ENCODE assay signal across 1 cellular context in the genomic region with DNA sequence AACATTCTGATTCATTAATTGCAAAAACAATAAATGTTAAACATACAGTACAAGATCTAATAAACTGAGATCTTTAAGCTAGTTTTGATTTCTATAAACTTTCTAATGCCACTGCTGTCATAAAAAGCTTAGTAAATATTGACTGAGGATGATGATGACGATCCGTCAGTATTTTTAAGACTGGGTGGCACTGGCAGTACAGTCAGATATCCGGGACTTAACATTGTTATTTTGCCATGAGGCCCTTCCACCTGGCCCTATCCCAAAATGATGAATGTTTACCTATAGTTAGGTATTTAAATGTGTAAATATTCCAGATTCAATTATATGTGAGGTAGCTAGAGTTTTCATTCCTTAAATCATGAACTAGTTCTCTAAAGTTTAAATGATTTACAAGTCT.
TF ChIP-seq lines count a peak whose summit lies in the region.

No MANE protein-coding gene starts in this region.

TF ChIP-seq in H1, 55 proteins besides CTCF, POLR2A, EP300 and RAD21 (continued from another document):
- TF ChIP-seq, protein P1, sequence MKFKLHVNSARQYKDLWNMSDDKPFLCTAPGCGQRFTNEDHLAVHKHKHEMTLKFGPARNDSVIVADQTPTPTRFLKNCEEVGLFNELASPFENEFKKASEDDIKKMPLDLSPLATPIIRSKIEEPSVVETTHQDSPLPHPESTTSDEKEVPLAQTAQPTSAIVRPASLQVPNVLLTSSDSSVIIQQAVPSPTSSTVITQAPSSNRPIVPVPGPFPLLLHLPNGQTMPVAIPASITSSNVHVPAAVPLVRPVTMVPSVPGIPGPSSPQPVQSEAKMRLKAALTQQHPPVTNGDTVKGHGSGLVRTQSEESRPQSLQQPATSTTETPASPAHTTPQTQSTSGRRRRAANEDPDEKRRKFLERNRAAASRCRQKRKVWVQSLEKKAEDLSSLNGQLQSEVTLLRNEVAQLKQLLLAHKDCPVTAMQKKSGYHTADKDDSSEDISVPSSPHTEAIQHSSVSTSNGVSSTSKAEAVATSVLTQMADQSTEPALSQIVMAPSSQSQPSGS (IDR thresholded peaks at IDR 0.05; ENCODE audit: low read length), result no peak
- TF ChIP-seq GABPA (IDR thresholded peaks at IDR 0.05; ENCODE audit: borderline replicate concordance, insufficient read depth, low read length), result no peak
- no peak for TF ChIP-seq SIRT6 (IDR thresholded peaks at IDR 0.05; ENCODE audit: low read length)
- TF ChIP-seq SP4 (IDR thresholded peaks at IDR 0.05; ENCODE audit: low read length), result no peak
